Comparison of ENCODE assay signal across 9 cellular contexts in the genomic region with DNA sequence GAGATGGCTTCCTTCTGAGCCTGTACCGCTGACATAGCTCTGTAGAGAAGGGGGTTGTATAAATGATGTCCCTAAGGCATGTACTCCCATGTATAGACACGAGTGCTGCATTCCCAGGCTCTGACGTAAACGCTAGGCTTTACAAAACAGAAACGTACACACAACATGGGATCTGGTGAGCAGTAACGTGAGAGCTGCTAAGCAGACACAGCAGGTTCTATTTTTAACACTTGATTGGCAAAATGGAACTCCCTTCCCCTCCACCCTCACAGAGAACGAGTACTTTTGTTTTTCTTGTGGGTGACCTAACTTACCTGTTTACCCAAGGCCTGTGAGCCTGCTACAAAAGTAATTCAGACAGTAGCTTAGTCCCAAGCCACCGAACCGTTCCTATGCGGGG. TPM values are rescaled to one million over a fixed set of nuclear protein-coding genes. Genes with fewer than 3 reads are reported as not detected.
DNase-seq lines count a peak whose midpoint lies in the region; ATAC-seq and TF ChIP-seq lines count a peak whose summit lies in the region.
"Had no signal": no experiment of that assay in that cellular context is flagged by ENCODE, and none has a peak within 500 bp of the region (broad histone marks: within the 10 kb centered on the region; RNA-seq: fewer than 3 reads in every experiment).

No MANE protein-coding gene starts in this region.

- H2AFZ ChIP-seq in Karpas-422 (ENCODE audit: low read length) (no peak overlapping the region), SK-N-SH (ENCODE audit: low read depth) (no peak overlapping the region)

- H4K20me1 ChIP-seq in Karpas-422 (ENCODE audit: insufficient read depth, low read depth, low read length): no peaks in the 10 kb centered on the region
- no peaks in the 10 kb centered on the region for H4K20me1 ChIP-seq in SK-N-SH (ENCODE audit: insufficient read depth)

- H3K9me3 ChIP-seq in heart left ventricle (no peaks in the 10 kb centered on the region), Karpas-422 (ENCODE audit: low read length) (no peaks in the 10 kb centered on the region), SK-N-SH (no peaks in the 10 kb centered on the region)

- ATAC-seq in heart left ventricle (peak; percentile 68 to 84 (median 73)), GM18870 (IDR thresholded peaks at IDR 0.05; ENCODE audit: unreplicated experiment) (no peak), HG02571 (IDR thresholded peaks at IDR 0.05; ENCODE audit: unreplicated experiment) (no peak)

- no peak for TF ChIP-seq POLR2A in heart left ventricle (IDR thresholded peaks at IDR 0.05)

- no peak overlapping the region for H3K4me2 ChIP-seq in Karpas-422 (ENCODE audit: low read depth, low read length, poor library complexity, severe bottlenecking)
- H3K4me2 ChIP-seq in SK-N-SH: no peak overlapping the region

- H3K79me2 ChIP-seq in Karpas-422 (ENCODE audit: low read length) (no peaks in the 10 kb centered on the region), SK-N-SH (ENCODE audit: insufficient read depth) (no peaks in the 10 kb centered on the region)

- TF ChIP-seq EP300 in SK-N-SH (IDR thresholded peaks at IDR 0.05; ENCODE audit: borderline replicate concordance in 1 of 2, low read depth in 1 of 2, low read length in 1 of 2): no peak

- no peak for TF ChIP-seq CTCF in heart left ventricle (IDR thresholded peaks at IDR 0.05)
- TF ChIP-seq CTCF in SK-N-SH (IDR thresholded peaks at IDR 0.05): no peak

- POLR2A ChIA-PET in HEK293T (lab: Yijun Ruan, JAX): interaction anchor here (0.6 to 0.7 kb wide), 3 partner anchors 37 to 150 kb away, joined by 3 read pairs; no protein-coding TSS in a partner anchor
- POLR2A ChIA-PET in SK-N-SH (lab: Yijun Ruan, JAX): no interaction called here

- H3F3A ChIP-seq in SK-N-SH (replicated peaks; ENCODE audit: insufficient read depth): no peaks in the 10 kb centered on the region

- H3K4me3 ChIP-seq in heart left ventricle: peak overlapping the region in 3 of 12 donors; percentile 3 to 21 (median 4)
- no peak overlapping the region for H3K4me3 ChIP-seq in Karpas-422 (ENCODE audit: low read length)
- no peak overlapping the region for H3K4me3 ChIP-seq in SK-N-SH (ENCODE audit: low read depth in 2 of 2, low read length in 1 of 2)

- H3K27me3 ChIP-seq in heart left ventricle (no peaks in the 10 kb centered on the region), Karpas-422 (ENCODE audit: low read length) (no peaks in the 10 kb centered on the region), SK-N-SH (ENCODE audit: insufficient read depth) (no peaks in the 10 kb centered on the region)

- TF ChIP-seq RAD21 in SK-N-SH (IDR thresholded peaks at IDR 0.05; ENCODE audit: low read length): no peak

- DNase-seq in HEK293T (ENCODE audit: extremely low spot score): peak; percentile 44
- peak; percentile 90 for DNase-seq in amniotic epithelial cell (ENCODE audit: low read depth)
- no peak for DNase-seq in heart left ventricle
- DNase-seq in renal cortical epithelial cell (ENCODE audit: low read depth): peak; percentile 61
- DNase-seq in Karpas-422: no peak
- no peak for DNase-seq in SK-N-SH
- DNase-seq: SHP77 had no signal

- no peaks in the 10 kb centered on the region for H3K9me2 ChIP-seq in Karpas-422 (replicated peaks; ENCODE audit: insufficient read depth, low read length)
- H3K9me2 ChIP-seq in SK-N-SH: no peaks in the 10 kb centered on the region

- intact Hi-C loops in heart left ventricle (cut with DNase I): loop anchor here in 3 of 10 donors (10.0 kb wide), 2 partner anchors 73 to 143 kb away; partner anchors contain the start of gene SPPL3 (in 2 of the 3)

- H3K4me1 ChIP-seq in heart left ventricle (peaks cover 0 to 21% (median 10%) of the 10 kb centered on the region in 12 donors), Karpas-422 (ENCODE audit: low read length) (peaks cover 13% of the 10 kb centered on the region), SK-N-SH (ENCODE audit: control insufficient read depth in 1 of 2, insufficient read depth in 2 of 2, low read depth in 1 of 2, low read length in 1 of 2) (peaks cover 0 to 12% of the 10 kb centered on the region in 2 experiments; a peak in 1 of 4 replicates)

- H3K9ac ChIP-seq in Karpas-422 (ENCODE audit: low read length) (no peak overlapping the region), SK-N-SH (no peak overlapping the region)

- H3K27ac ChIP-seq in heart left ventricle (peak overlapping the region; percentile 42 to 86 (median 70)), Karpas-422 (ENCODE audit: low read length) (no peak overlapping the region), SK-N-SH (ENCODE audit: low read depth in 2 of 2, low read length in 1 of 2) (no peak overlapping the region)

- H3K36me3 ChIP-seq in heart left ventricle: peaks cover 0 to 55% (median 38%) of the 10 kb centered on the region in 9 donors
- no peaks in the 10 kb centered on the region for H3K36me3 ChIP-seq in Karpas-422 (ENCODE audit: insufficient read depth, low read length)
- peaks cover 9 to 47% of the 10 kb centered on the region in 2 experiments for H3K36me3 ChIP-seq in SK-N-SH (replicated peaks in 1 of 2; ENCODE audit: control insufficient read depth in 1 of 2, insufficient read depth in 2 of 2, low read length in 1 of 2)

- WGBS in heart left ventricle, 4 donors: 29 to 42% (median 38%) methylated on average over 10 of the region's 10 CpGs
- WGBS in SK-N-SH (ENCODE audit: low lambda C conversion rate): 93% methylated on average over 10 of the region's 10 CpGs

- CTCF ChIA-PET in HEK293T (lab: Yijun Ruan, JAX): interaction anchor here (1.2 kb wide), 1 partner anchor 19 kb away, joined by 3 read pairs; no protein-coding TSS in a partner anchor
- CTCF ChIA-PET in SK-N-SH (lab: Yijun Ruan, JAX): no interaction called here

TF ChIP-seq in HEK293T, 16 proteins besides CTCF, POLR2A, EP300 and RAD21:
- TF ChIP-seq PKNOX1 (IDR thresholded peaks at IDR 0.05): no peak
- no peak for TF ChIP-seq NFRKB (IDR thresholded peaks at IDR 0.05)
- no peak for TF ChIP-seq ZNF384 (IDR thresholded peaks at IDR 0.05)
- no peak for TF ChIP-seq FOXM1 (IDR thresholded peaks at IDR 0.05; ENCODE audit: borderline replicate concordance)
- TF ChIP-seq TARDBP (IDR thresholded peaks at IDR 0.05): no peak
- no peak for TF ChIP-seq FOXA1 (IDR thresholded peaks at IDR 0.05)
- TF ChIP-seq SUZ12 (IDR thresholded peaks at IDR 0.05): no peak
- TF ChIP-seq BHLHE40 (IDR thresholded peaks at IDR 0.05; ENCODE audit: borderline replicate concordance): no peak

TF ChIP-seq in SK-N-SH, 30 proteins besides CTCF, POLR2A, EP300 and RAD21:
- TF ChIP-seq MXI1 (IDR thresholded peaks at IDR 0.05; ENCODE audit: low read depth, low read length) (no peak), YY1 (IDR thresholded peaks at IDR 0.05; ENCODE audit: low read depth) (no peak)
- TF ChIP-seq, protein P1, sequence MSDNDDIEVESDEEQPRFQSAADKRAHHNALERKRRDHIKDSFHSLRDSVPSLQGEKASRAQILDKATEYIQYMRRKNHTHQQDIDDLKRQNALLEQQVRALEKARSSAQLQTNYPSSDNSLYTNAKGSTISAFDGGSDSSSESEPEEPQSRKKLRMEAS (IDR thresholded peaks at IDR 0.05; ENCODE audit: low read depth): no peak

RNA-seq across cellular contexts. Expression of gene ACADS, which starts 36.0 kb away (rescaled TPM):
- total RNA-seq in heart left ventricle (100 to 1,000 TPM in 2 of 9 donors, 10 to 100 TPM in 7; 56.7 to 213 (median 78.8) TPM), renal cortical epithelial cell (28.0 and 36.5 TPM in 2 replicates)
- polyA plus RNA-seq in heart left ventricle (10 to 100 TPM; 59.6 to 98.7 TPM), SK-N-SH (2012; rRNA removed) (4.5 and 4.9 TPM in 2 replicates)
- total RNA-seq in Karpas-422 (2014; rRNA removed; shearing (Covaris generic); ENCODE audit: low replicate concordance): 5.2 and 7.3 TPM in 2 replicates
- polyA plus RNA-seq in SK-N-SH (2012; cell fraction: cytosol; rRNA removed): 1.3 and 2.9 TPM in 2 replicates
- 17.0 and 23.0 TPM in 2 replicates for polyA plus RNA-seq in SK-N-SH (2012; cell fraction: nucleus; rRNA removed)

RNA-seq across cellular contexts. Expression of gene UNC119B, which starts 51.3 kb away (rescaled TPM):
- total RNA-seq in heart left ventricle: 10 to 100 TPM in 6 of 9 donors, 1 to 10 TPM in 3; 9.1 to 12.6 (median 10.7) TPM
- 10 to 100 TPM in 1 of 2 donors, 1 to 10 TPM in 1; 3.9 to 13.7 TPM for polyA plus RNA-seq in heart left ventricle
- total RNA-seq in renal cortical epithelial cell: 16.8 and 68.2 TPM in 2 replicates
- total RNA-seq in Karpas-422 (2014; rRNA removed; shearing (Covaris generic); ENCODE audit: low replicate concordance): 19.7 and 28.8 TPM in 2 replicates
- 23.6 and 32.0 TPM in 2 replicates for polyA plus RNA-seq in SK-N-SH (2012; rRNA removed)
- 25.3 and 28.0 TPM in 2 replicates for polyA plus RNA-seq in SK-N-SH (2012; cell fraction: cytosol; rRNA removed)
- polyA plus RNA-seq in SK-N-SH (2012; cell fraction: nucleus; rRNA removed): 23.7 and 28.0 TPM in 2 replicates

Comparison
In these comparisons a context has a peak if more than half of its experiments do, and no peak if none do; other contexts are left out.
1. DNase-seq: peak in HEK293T (single experiment), amniotic epithelial cell (single experiment) and renal cortical epithelial cell (single experiment); none in heart left ventricle (0 of 5), Karpas-422 (single experiment) and SK-N-SH (single experiment).
2. ATAC-seq: peak in heart left ventricle (4 of 4); none in GM18870 (single experiment) and HG02571 (single experiment).
3. H3K27ac ChIP-seq: peak in heart left ventricle (12 of 12); none in Karpas-422 (single experiment) and SK-N-SH (0 of 2).